Comparison of ENCODE assay signal across 9 cellular contexts in genomic region chr1:77234096-77234495, GRCh38. TPM values are rescaled to one million over a fixed set of nuclear protein-coding genes. Genes with fewer than 3 reads are reported as not detected.
"Had no signal": no experiment of that assay in that cellular context is flagged by ENCODE, and none has a peak within 500 bp of the region (broad histone marks: within the 10 kb centered on the region; RNA-seq: fewer than 3 reads in every experiment).

No MANE protein-coding gene starts in this region.

- FAIRE-seq: H54, HTR-8/SVneo, K562 had no signal

- H3K4me3 ChIP-seq: K562 had no signal

- DNase-seq: GOT3, H9, HCEC 1CT, IMR-90, KG1 had no signal

RNA-seq across cellular contexts. Expression of gene AK5, which starts 47.7 kb away (rescaled TPM):
- total RNA-seq: HT-29, K562 had no signal
